Comparison of ENCODE assay signal across 9 cellular contexts in genomic region chr4:80611366-80611765, GRCh38.
DNase-seq lines count a peak whose midpoint lies in the region; ATAC-seq, FAIRE-seq and TF ChIP-seq lines count a peak whose summit lies in the region.
"Had no signal": no experiment of that assay in that cellular context is flagged by ENCODE, and none has a peak within 500 bp of the region (broad histone marks: within the 10 kb centered on the region; RNA-seq: fewer than 3 reads in every experiment).

No MANE protein-coding gene starts in this region.

- intact Hi-C loops in body of pancreas (cut with DNase I) = no loop called here
- intact Hi-C loops in right cardiac atrium (cut with DNase I) = no loop called here

- H3K36me3 ChIP-seq in small intestine (ENCODE audit: control insufficient read depth in 2 of 2, insufficient read depth in 2 of 2, low read length in 2 of 2) (no peaks in the 10 kb centered on the region), body of pancreas (replicated peaks in 1 of 2; ENCODE audit: insufficient read depth in 1 of 2, low read depth in 2 of 2) (no peaks in the 10 kb centered on the region)
- H3K36me3 ChIP-seq: Peyer's patch had no signal

- no peaks in the 10 kb centered on the region for H3K36me3 Mint-ChIP-seq in nephron progenitor cell (ENCODE audit: low read depth)

- H3K27me3 ChIP-seq in small intestine (ENCODE audit: control insufficient read depth in 2 of 2, insufficient read depth in 2 of 2, low read length in 2 of 2) (no peaks in the 10 kb centered on the region), body of pancreas (peaks cover 0 to 4% of the 10 kb centered on the region in 2 donors), right cardiac atrium (ENCODE audit: control insufficient read depth, insufficient read depth) (no peaks in the 10 kb centered on the region)
- H3K27me3 ChIP-seq: Peyer's patch had no signal

- H3K27ac ChIP-seq in small intestine (ENCODE audit: low read depth in 1 of 2, low read length in 1 of 2) = peak overlapping the region in 1 of 2 donors; percentile 32
- no peak overlapping the region for H3K27ac ChIP-seq in body of pancreas
- no peak overlapping the region for H3K27ac ChIP-seq in right cardiac atrium (ENCODE audit: low read length)

- no peak overlapping the region for H3K4me3 Mint-ChIP-seq in nephron progenitor cell

- no peak for FAIRE-seq in small intestine (lab: Jason Lieb, UNC)

- H3K4me3 ChIP-seq in small intestine (ENCODE audit: low read depth in 1 of 2, low read length in 2 of 2) = no peak overlapping the region
- H3K4me3 ChIP-seq in body of pancreas = no peak overlapping the region
- H3K4me3 ChIP-seq in right cardiac atrium (ENCODE audit: low read length) = no peak overlapping the region
- H3K4me3 ChIP-seq: Peyer's patch had no signal

- H3K4me1 ChIP-seq in small intestine (ENCODE audit: control insufficient read depth in 2 of 2, insufficient read depth in 1 of 2, low read depth in 1 of 2, low read length in 1 of 2) = peaks cover 0 to 2% of the 10 kb centered on the region in 2 donors
- H3K4me1 ChIP-seq in body of pancreas = peaks cover 5% of the 10 kb centered on the region
- no peaks in the 10 kb centered on the region for H3K4me1 ChIP-seq in right cardiac atrium (ENCODE audit: control insufficient read depth, insufficient read depth, low read length)

- DNase-seq in NCI-H1105 (lab: John Stamatoyannopoulos, UW) (peak; percentile 19), small intestine (peak; percentile 88), body of pancreas (no peak), right cardiac atrium (no peak), nephron progenitor cell (no peak)
- no peak for DNase-seq in activated effector memory CD4-positive, alpha-beta T cell treated with Interleukin-2 at 50 U/mL for 16 hours

- 7 to 42% (median 19%) methylated on average over 3 of the region's 3 CpGs for WGBS in small intestine, 3 donors
- 12 to 22% methylated on average over 3 of the region's 3 CpGs for WGBS in body of pancreas, 2 donors
- WGBS in right cardiac atrium = 68% methylated on average over 3 of the region's 3 CpGs

- TF ChIP-seq CTCF in body of pancreas (IDR thresholded peaks at IDR 0.05) (no peak), nephron progenitor cell (IDR thresholded peaks at IDR 0.05) (no peak)

- H3K27me3 Mint-ChIP-seq in nephron progenitor cell (ENCODE audit: low read depth, poor library complexity) = peaks cover 5% of the 10 kb centered on the region

- no peak overlapping the region for H3K27ac Mint-ChIP-seq in nephron progenitor cell

- peaks cover 41% of the 10 kb centered on the region for H3K4me1 Mint-ChIP-seq in nephron progenitor cell

- H3K9me3 Mint-ChIP-seq in nephron progenitor cell = no peaks in the 10 kb centered on the region

- H3K9me3 ChIP-seq in small intestine (ENCODE audit: control insufficient read depth, low read depth) (no peaks in the 10 kb centered on the region), body of pancreas (no peaks in the 10 kb centered on the region), right cardiac atrium (ENCODE audit: control insufficient read depth, low read length) (no peaks in the 10 kb centered on the region)
- H3K9me3 ChIP-seq: Peyer's patch had no signal

- no peak for TF ChIP-seq POLR2A in body of pancreas (IDR thresholded peaks at IDR 0.05)

- ATAC-seq in GM19351 (IDR thresholded peaks at IDR 0.05; ENCODE audit: unreplicated experiment) (peak; percentile 47), HG02885 (IDR thresholded peaks at IDR 0.05; ENCODE audit: poor library complexity, unreplicated experiment) (peak; percentile 53), body of pancreas (no peak), right cardiac atrium (no peak)

Comparison
In these comparisons a context has a peak if more than half of its experiments do, and no peak if none do; other contexts are left out.
1. ATAC-seq: peak in GM19351 (single experiment) and HG02885 (single experiment); none in body of pancreas (single experiment) and right cardiac atrium (0 of 2).
2. DNase-seq: peak in NCI-H1105 (single experiment) and small intestine (single experiment); none in body of pancreas (0 of 4), activated effector memory CD4-positive, alpha-beta T cell treated with Interleukin-2 at 50 U/mL for 16 hours (single experiment), right cardiac atrium (0 of 3) and nephron progenitor cell (single experiment).